In the genomic region with DNA sequence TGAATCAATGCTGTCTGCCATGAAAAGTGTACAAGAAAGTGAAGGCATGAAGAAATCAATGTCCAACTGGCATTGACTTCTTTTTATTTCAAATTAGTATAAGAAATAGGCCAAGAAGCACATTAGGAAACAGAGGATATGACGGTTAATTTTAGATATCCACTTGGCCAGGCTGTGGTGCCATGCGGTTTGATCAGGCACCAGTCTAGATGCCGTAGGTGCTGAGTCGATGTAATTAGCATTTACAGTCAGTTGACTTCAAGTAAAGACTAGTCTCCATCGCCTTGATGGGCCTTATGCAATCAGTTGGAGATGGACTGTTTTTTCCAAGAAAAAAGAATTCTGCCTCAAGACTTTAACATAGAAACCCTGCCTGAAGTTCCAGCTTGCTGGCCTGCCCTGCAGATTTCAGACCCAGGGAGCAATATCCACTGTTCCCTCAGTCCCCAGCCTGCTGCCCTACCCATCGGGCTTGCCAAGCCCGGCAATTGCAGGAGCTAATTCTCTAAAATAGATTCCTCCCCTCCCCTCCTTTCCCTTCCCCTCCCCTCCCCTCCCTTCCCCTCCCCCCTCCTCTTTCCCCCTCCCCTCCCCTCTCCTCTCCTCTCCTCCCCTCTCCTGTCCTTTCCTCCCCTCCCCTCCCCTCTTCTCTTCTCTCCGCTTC, we compare ENCODE assay signal across 8 cellular contexts.
"Had no signal": no experiment of that assay in that cellular context is flagged by ENCODE, and none has a peak within 500 bp of the region (broad histone marks: within the 10 kb centered on the region; RNA-seq: fewer than 3 reads in every experiment).

No MANE protein-coding gene starts in this region.

- H3K27ac Mint-ChIP-seq: HFFc6 had no signal

- DNase-seq: GM23248, GOT3, H7, HFFc6, IMR-90, KG1 had no signal

- ATAC-seq: HCT116, K562 had no signal

- H3K4me3 Mint-ChIP-seq: HFFc6 had no signal
